Comparison of ENCODE assay signal across 1 cellular context in genomic region chr9:105475302-105475701, GRCh38.
TF ChIP-seq lines count a peak whose summit lies in the region.

No MANE protein-coding gene starts in this region.

TF ChIP-seq in GM12878, 131 proteins besides CTCF, POLR2A, EP300 and RAD21 (continued from another document):
- TF ChIP-seq JUND (IDR thresholded peaks at IDR 0.05; ENCODE audit: low read depth, low read length) (no peak), E2F8 (IDR thresholded peaks at IDR 0.05; ENCODE audit: low read depth, partially characterized antibody) (no peak), CEBPZ (IDR thresholded peaks at IDR 0.05; ENCODE audit: low read depth, low read length) (no peak), NFYA (IDR thresholded peaks at IDR 0.05; ENCODE audit: borderline replicate concordance, low read depth, low read length) (no peak), ZBTB33 (IDR thresholded peaks at IDR 0.05) (no peak), FOS (IDR thresholded peaks at IDR 0.05; ENCODE audit: borderline replicate concordance, extremely low read depth, insufficient read length) (no peak), ATF3 (IDR thresholded peaks at IDR 0.05; ENCODE audit: borderline replicate concordance, extremely low read depth, low read depth, low read length) (no peak)
